ENCODE assay signal across 1 cellular context in the genomic region with DNA sequence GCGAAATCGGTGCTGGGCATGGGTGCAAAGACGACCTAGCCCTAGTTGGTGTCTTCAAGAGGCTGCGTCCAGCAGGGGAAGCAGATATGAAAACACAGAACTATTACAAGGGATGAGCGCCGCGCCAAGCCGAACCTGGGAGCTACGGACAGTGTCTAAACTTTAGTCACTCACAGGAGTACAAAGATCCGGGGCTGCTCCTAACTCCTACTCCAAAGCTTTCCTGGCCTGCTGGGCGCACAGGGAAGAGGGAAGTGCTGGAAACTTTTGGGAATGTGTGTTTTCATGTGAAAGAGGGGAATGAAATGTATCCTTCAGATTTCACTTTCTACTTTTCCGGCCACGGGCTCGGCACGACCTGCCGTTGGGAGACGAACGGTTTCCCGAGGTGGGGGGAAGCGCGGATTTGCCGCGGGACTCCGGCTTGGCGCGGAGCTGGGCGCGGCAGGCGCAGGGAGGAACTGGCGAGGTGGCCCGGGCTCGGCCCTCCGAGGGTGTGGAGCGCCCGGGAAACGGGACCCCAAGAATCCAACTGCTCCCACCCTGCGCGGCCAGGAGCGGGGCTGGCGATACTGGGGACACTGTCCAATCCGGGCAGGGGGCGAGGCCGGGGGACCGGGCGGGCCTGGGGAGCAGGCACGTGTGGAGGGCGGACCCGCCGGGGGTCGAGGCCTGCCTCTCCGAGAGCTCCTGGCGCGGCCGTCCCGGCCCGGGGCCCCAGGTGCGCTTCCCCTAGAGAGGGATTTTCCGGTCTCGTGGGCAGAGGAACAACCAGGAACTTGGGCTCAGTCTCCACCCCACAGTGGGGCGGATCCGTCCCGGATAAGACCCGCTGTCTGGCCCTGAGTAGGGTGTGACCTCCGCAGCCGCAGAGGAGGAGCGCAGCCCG.
TF ChIP-seq lines count a peak whose summit lies in the region.

Gene ANXA4 (plus strand): TSS at position 854 of the 889 bp plus-strand sequence. CDS start 39,432 bp downstream, outside the sequence.

TF ChIP-seq in A549, 52 proteins besides CTCF, POLR2A, EP300 and RAD21 (continued from another document):
- peak; percentile 83; the same call in 1 of the 2 replicates for TF ChIP-seq MYC (IDR thresholded peaks at IDR 0.05; ENCODE audit: borderline replicate concordance, low read length)
